ENCODE assay signal across 22 cellular contexts in genomic region chr20:23166563-23166962, GRCh38.
"Had no signal": no experiment of that assay in that cellular context is flagged by ENCODE, and none has a peak within 500 bp of the region (broad histone marks: within the 10 kb centered on the region; RNA-seq: fewer than 3 reads in every experiment).

No MANE protein-coding gene starts in this region.

- H3K36me3 Mint-ChIP-seq: naive B cell; stimulated activated effector memory CD8-positive, alpha-beta T cell treated with anti-CD3 and anti-CD28 coated beads, Interleukin-12 subunit alpha, Interleukin-12 subunit beta, amount 100 ng/mL, for 72 hours; type B pancreatic cell had no signal

- H3K4me3 ChIP-seq: gastrocnemius medialis, heart right ventricle, left ventricle myocardium inferior, psoas muscle, suprapubic skin, thyroid gland had no signal

- H3K4me3 Mint-ChIP-seq: nephron; stimulated activated effector memory CD8-positive, alpha-beta T cell treated with anti-CD3 and anti-CD28 coated beads, Interleukin-12 subunit alpha, Interleukin-12 subunit beta, amount 100 ng/mL, for 72 hours; type B pancreatic cell had no signal

- H3K9me3 Mint-ChIP-seq: nephron; stimulated activated effector memory CD8-positive, alpha-beta T cell treated with anti-CD3 and anti-CD28 coated beads, Interleukin-12 subunit alpha, Interleukin-12 subunit beta, amount 100 ng/mL, for 72 hours; type B pancreatic cell had no signal

- ATAC-seq: gastrocnemius medialis; heart right ventricle; psoas muscle; stimulated activated effector memory CD8-positive, alpha-beta T cell treated with anti-CD3 and anti-CD28 coated beads, Interleukin-12 subunit alpha, Interleukin-12 subunit beta, amount 100 ng/mL, for 72 hours; stimulated activated naive CD8-positive, alpha-beta T cell treated with anti-CD3 and anti-CD28 coated beads, Interleukin-15, Interleukin-2, amounts not matched to agents 100 U/mL and 50 U/mL, for 24 hours had no signal

- H3K27ac ChIP-seq: gastrocnemius medialis, heart right ventricle, left ventricle myocardium inferior, psoas muscle, suprapubic skin, thyroid gland had no signal

- H3K27me3 ChIP-seq: gastrocnemius medialis, heart right ventricle, suprapubic skin, thyroid gland had no signal

- H3K27ac Mint-ChIP-seq: nephron; stimulated activated effector memory CD8-positive, alpha-beta T cell treated with anti-CD3 and anti-CD28 coated beads, Interleukin-12 subunit alpha, Interleukin-12 subunit beta, amount 100 ng/mL, for 72 hours; type B pancreatic cell had no signal

- H3K36me3 ChIP-seq: gastrocnemius medialis, heart right ventricle, left ventricle myocardium inferior, suprapubic skin, thyroid gland had no signal

- DNase-seq: cerebellar nuclear complex; effector CD4-positive, alpha-beta T cell; gastrocnemius medialis; heart right ventricle; hypothalamus; left ventricle myocardium inferior; mesendoderm; naive B cell; psoas muscle; retina; small intestine; stimulated activated CD4-positive, alpha-beta T cell treated with anti-CD3 and anti-CD28 coated beads, Interleukin-12 subunit alpha, Interleukin-12 subunit beta, amount 100 ng/mL, for 4 hours; stimulated activated CD4-positive, alpha-beta T cell treated with anti-CD3 and anti-CD28 coated beads, Interleukin-2, amount 100 ng/mL, for 48 hours; stimulated activated naive CD8-positive, alpha-beta T cell treated with anti-CD3 and anti-CD28 coated beads, Interleukin-15, Interleukin-2, amounts not matched to agents 100 U/mL and 50 U/mL, for 24 hours; thyroid gland had no signal

- FAIRE-seq: colon, keratinocyte, small intestine, urothelium cell line had no signal

- H3K9me3 ChIP-seq: gastrocnemius medialis, heart right ventricle, left ventricle myocardium inferior, psoas muscle, suprapubic skin, thyroid gland had no signal

- H3K4me1 Mint-ChIP-seq: naive B cell; stimulated activated effector memory CD8-positive, alpha-beta T cell treated with anti-CD3 and anti-CD28 coated beads, Interleukin-12 subunit alpha, Interleukin-12 subunit beta, amount 100 ng/mL, for 72 hours had no signal
